In the genomic region with DNA sequence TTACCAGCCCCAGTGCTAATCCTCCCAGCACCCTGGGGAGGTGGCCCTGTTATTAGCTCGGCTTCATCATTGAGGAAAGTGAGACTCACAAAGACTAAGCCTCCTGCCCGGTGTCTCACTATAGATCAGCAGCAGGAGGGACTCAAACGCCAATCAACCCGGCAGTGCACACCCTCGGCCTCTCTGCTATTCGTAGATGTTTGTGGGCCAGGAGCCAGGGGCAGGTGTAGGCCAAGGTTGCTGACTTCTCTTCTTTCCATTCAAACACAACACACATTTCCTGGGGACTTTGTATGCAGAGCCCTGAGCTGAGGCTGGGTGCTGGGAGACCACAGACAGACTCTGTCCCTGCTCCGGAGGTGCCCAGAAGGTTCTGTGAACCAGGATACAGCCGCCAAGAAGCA, we compare ENCODE assay signal across 1 cellular context.
TF ChIP-seq lines count a peak whose summit lies in the region.

No MANE protein-coding gene starts in this region.

TF ChIP-seq in IMR-90, 13 proteins besides CTCF, POLR2A, EP300 and RAD21:
- TF ChIP-seq NFE2L2 (IDR thresholded peaks at IDR 0.05; ENCODE audit: low read depth, low read length) (no peak), BHLHE40 (IDR thresholded peaks at IDR 0.05; ENCODE audit: low read depth, low read length) (no peak), RCOR1 (IDR thresholded peaks at IDR 0.05; ENCODE audit: insufficient replicate concordance, low read length) (no peak)
